Comparison of ENCODE assay signal across 10 cellular contexts in the genomic region with DNA sequence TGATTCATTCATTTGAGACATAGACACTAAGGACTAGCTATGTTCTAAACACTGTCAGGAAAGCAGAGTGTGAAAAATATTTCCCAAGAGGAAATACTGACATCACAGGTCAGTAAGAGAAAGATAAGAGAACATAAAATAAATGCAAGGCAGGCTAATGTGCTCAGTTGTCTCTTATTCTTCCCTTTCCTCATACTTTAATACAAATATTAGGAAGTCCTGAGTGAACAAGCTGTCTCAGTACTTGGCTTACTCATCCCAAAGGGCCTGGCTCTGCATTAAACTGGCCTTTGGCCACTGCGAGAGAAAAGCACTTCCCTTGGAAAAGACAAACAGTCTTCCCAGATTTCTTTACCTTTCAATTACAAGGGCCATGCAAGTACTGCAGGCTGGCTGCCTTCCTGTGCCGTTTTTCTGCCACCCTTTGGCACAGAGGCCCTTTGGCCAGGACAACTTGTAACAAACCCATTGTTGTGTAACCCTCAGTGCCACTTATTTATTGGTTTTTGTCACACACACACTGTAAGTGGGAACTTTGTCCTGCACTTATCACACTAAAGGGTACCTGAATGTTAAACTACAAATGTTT. TPM values are rescaled to one million over a fixed set of nuclear protein-coding genes. Genes with fewer than 3 reads are reported as not detected.
A peak's percentile ranks its signal among the peaks of the same experiment; 100 is the strongest.
DNase-seq lines count a peak whose midpoint lies in the region; ATAC-seq and TF ChIP-seq lines count a peak whose summit lies in the region.
"Had no signal": no experiment of that assay in that cellular context is flagged by ENCODE, and none has a peak within 500 bp of the region (broad histone marks: within the 10 kb centered on the region; RNA-seq: fewer than 3 reads in every experiment).

No MANE protein-coding gene starts in this region.

- no peak for TF ChIP-seq CTCF in GM10266 (IDR thresholded peaks at IDR 0.05; ENCODE audit: control insufficient read depth, insufficient read depth, low read depth, missing control alignments)

- H3K27ac ChIP-seq in cingulate gyrus (ENCODE audit: low read depth, low read length) (peak overlapping the region; percentile 58), temporal lobe (ENCODE audit: low read depth, low read length) (peak overlapping the region; percentile 41)

- DNase-seq in M059J (ENCODE audit: low read depth), result peak; percentile 11
- DNase-seq in left lobe of liver (ENCODE audit: low spot score), result peak; percentile 91
- no peak for DNase-seq in stimulated activated CD4-positive, alpha-beta T cell treated with anti-CD3 and anti-CD28 coated beads, Interleukin-15, amount 100 ng/mL, for 24 hours
- DNase-seq in GM10266 (ENCODE audit: extremely low spot score), result no peak
- DNase-seq: activated CD4-positive, alpha-beta T cell treated with anti-CD3 and anti-CD28 coated beads, Interleukin-2, amount 50 U/mL, for 1 hour; NCI-H774 had no signal

- ATAC-seq in left lobe of liver (peak; percentile 91), GM21381 (IDR thresholded peaks at IDR 0.05; ENCODE audit: unreplicated experiment) (no peak), GM21447 (IDR thresholded peaks at IDR 0.05; ENCODE audit: unreplicated experiment) (no peak)

RNA-seq across cellular contexts. Expression of a gene that starts 31.7 kb away (rescaled TPM):
- 4.7 and 9.8 TPM in 2 replicates for total RNA-seq in M059J (2014; rRNA removed; shearing (Covaris generic))
- total RNA-seq in left lobe of liver (13.4 TPM), temporal lobe (17.9 TPM)

RNA-seq across cellular contexts. Expression of a gene that starts 48.5 kb away (rescaled TPM):
- 60.7 and 81.1 TPM in 2 replicates for total RNA-seq in M059J (2014; rRNA removed; shearing (Covaris generic))
- total RNA-seq in left lobe of liver (32.3 TPM), temporal lobe (20.4 TPM)

Comparison
In these comparisons a context has a peak if more than half of its experiments do, and no peak if none do; other contexts are left out.
1. DNase-seq: peak in M059J (single experiment) and left lobe of liver (single experiment); none in stimulated activated CD4-positive, alpha-beta T cell treated with anti-CD3 and anti-CD28 coated beads, Interleukin-15, amount 100 ng/mL, for 24 hours (single experiment) and GM10266 (single experiment).